ENCODE assay signal across 1 cellular context in the genomic region with DNA sequence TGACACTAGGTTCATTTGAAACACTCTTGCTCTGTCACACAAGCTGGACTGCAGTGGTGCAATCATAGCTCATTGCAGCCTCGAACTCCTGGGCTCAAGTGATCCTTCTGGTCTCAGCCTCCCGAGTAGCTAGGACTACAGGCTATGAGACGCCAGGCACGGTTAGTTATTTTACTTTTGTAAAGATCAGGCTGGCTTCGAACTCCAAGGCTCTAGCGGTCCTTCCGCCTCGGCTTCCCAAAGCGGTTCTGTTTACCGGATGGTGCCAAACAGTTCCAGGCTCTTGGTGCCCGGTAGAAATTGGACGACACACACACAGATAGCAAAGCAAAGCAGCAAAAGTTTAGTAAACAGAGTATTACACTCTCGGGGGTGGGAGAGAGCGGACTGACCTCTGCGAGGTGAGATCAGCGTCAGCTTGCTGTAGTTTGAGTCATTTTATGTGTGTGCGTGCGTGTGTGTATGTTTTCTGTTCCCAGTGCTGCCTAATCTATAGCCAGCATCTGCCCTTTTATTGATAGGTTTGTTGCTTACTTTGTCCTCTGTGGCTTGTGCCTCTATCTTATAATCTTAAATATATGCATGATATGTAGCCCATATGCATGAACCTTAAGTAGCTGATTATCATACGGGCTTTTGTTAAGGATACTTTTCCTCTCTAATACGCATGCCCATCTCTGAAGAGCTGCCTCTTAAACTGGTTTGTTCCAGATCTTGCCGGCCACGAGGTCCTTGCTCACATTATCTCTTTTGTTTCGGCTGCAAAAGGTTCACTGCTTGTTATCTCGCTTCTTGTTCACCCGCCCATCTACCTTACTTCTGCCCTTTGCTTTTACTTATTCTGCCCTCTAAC.
TF ChIP-seq lines count a peak whose summit lies in the region.

No MANE protein-coding gene starts in this region.

TF ChIP-seq in K562, 482 proteins besides CTCF, POLR2A, EP300 and RAD21 (continued from another document and continues in another):
- TF ChIP-seq, protein P1, sequence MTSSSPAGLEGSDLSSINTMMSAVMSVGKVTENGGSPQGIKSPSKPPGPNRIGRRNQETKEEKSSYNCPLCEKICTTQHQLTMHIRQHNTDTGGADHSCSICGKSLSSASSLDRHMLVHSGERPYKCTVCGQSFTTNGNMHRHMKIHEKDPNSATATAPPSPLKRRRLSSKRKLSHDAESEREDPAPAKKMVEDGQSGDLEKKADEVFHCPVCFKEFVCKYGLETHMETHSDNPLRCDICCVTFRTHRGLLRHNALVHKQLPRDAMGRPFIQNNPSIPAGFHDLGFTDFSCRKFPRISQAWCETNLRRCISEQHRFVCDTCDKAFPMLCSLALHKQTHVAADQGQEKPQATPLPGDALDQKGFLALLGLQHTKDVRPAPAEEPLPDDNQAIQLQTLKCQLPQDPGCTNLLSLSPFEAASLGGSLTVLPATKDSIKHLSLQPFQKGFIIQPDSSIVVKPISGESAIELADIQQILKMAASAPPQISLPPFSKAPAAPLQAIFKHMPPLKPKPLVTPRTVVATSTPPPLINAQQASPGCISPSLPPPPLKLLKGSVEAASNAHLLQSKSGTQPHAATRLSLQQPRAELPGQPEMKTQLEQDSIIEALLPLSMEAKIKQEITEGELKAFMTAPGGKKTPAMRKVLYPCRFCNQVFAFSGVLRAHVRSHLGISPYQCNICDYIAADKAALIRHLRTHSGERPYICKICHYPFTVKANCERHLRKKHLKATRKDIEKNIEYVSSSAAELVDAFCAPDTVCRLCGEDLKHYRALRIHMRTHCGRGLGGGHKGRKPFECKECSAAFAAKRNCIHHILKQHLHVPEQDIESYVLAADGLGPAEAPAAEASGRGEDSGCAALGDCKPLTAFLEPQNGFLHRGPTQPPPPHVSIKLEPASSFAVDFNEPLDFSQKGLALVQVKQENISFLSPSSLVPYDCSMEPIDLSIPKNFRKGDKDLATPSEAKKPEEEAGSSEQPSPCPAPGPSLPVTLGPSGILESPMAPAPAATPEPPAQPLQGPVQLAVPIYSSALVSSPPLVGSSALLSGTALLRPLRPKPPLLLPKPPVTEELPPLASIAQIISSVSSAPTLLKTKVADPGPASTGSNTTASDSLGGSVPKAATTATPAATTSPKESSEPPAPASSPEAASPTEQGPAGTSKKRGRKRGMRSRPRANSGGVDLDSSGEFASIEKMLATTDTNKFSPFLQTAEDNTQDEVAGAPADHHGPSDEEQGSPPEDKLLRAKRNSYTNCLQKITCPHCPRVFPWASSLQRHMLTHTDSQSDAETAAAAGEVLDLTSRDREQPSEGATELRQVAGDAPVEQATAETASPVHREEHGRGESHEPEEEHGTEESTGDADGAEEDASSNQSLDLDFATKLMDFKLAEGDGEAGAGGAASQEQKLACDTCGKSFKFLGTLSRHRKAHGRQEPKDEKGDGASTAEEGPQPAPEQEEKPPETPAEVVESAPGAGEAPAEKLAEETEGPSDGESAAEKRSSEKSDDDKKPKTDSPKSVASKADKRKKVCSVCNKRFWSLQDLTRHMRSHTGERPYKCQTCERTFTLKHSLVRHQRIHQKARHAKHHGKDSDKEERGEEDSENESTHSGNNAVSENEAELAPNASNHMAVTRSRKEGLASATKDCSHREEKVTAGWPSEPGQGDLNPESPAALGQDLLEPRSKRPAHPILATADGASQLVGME (CRISPR knock-in tag; IDR thresholded peaks at IDR 0.05) = no peak
- TF ChIP-seq POLR2AphosphoS2 (IDR thresholded peaks at IDR 0.05; ENCODE audit: low read length) = peak; percentile 52; the same call in 1 of the 2 replicates
- no peak for TF ChIP-seq ZNF695 (CRISPR knock-in tag; IDR thresholded peaks at IDR 0.05)
- TF ChIP-seq, protein P2, sequence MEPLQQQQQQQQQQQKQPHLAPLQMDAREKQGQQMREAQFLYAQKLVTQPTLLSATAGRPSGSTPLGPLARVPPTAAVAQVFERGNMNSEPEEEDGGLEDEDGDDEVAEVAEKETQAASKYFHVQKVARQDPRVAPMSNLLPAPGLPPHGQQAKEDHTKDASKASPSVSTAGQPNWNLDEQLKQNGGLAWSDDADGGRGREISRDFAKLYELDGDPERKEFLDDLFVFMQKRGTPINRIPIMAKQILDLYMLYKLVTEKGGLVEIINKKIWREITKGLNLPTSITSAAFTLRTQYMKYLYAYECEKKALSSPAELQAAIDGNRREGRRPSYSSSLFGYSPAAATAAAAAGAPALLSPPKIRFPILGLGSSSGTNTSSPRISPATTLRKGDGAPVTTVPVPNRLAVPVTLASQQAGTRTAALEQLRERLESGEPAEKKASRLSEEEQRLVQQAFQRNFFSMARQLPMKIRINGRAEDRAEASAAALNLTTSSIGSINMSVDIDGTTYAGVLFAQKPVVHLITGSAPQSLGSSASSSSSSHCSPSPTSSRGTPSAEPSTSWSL (CRISPR knock-in tag; IDR thresholded peaks at IDR 0.05; ENCODE audit: borderline replicate concordance) = no peak
- TF ChIP-seq, protein P3, sequence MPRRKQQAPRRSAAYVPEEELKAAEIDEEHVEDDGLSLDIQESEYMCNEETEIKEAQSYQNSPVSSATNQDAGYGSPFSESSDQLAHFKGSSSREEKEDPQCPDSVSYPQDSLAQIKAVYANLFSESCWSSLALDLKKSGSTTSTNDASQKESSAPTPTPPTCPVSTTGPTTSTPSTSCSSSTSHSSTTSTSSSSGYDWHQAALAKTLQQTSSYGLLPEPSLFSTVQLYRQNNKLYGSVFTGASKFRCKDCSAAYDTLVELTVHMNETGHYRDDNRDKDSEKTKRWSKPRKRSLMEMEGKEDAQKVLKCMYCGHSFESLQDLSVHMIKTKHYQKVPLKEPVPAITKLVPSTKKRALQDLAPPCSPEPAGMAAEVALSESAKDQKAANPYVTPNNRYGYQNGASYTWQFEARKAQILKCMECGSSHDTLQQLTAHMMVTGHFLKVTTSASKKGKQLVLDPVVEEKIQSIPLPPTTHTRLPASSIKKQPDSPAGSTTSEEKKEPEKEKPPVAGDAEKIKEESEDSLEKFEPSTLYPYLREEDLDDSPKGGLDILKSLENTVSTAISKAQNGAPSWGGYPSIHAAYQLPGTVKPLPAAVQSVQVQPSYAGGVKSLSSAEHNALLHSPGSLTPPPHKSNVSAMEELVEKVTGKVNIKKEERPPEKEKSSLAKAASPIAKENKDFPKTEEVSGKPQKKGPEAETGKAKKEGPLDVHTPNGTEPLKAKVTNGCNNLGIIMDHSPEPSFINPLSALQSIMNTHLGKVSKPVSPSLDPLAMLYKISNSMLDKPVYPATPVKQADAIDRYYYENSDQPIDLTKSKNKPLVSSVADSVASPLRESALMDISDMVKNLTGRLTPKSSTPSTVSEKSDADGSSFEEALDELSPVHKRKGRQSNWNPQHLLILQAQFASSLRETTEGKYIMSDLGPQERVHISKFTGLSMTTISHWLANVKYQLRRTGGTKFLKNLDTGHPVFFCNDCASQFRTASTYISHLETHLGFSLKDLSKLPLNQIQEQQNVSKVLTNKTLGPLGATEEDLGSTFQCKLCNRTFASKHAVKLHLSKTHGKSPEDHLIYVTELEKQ (CRISPR knock-in tag; IDR thresholded peaks at IDR 0.05) = no peak
- TF ChIP-seq, protein P4, sequence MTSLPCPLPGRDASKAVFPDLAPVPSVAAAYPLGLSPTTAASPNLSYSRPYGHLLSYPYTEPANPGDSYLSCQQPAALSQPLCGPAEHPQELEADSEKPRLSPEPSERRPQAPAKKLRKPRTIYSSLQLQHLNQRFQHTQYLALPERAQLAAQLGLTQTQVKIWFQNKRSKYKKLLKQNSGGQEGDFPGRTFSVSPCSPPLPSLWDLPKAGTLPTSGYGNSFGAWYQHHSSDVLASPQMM (CRISPR knock-in tag; IDR thresholded peaks at IDR 0.05) = 0 out of 2 replicates have a peak, but pooled peaks have one; percentile 70
- no peak for TF ChIP-seq PTBP1 (IDR thresholded peaks at IDR 0.05; ENCODE audit: low read depth, low read length)
- no peak for TF ChIP-seq GTF2F1 (IDR thresholded peaks at IDR 0.05; ENCODE audit: low read depth, low read length)
- no peak for TF ChIP-seq YBX1 (IDR thresholded peaks at IDR 0.05)
- no peak for TF ChIP-seq SRSF3 (IDR thresholded peaks at IDR 0.05; ENCODE audit: insufficient read depth, low read length)
- no peak; a peak in 1 of 4 replicates for TF ChIP-seq ETV6 (IDR thresholded peaks at IDR 0.05; ENCODE audit: borderline replicate concordance in 1 of 2, low read depth in 2 of 2, low read length in 1 of 2)
- TF ChIP-seq ETV6 (CRISPR knock-in tag; IDR thresholded peaks at IDR 0.05; ENCODE audit: borderline replicate concordance) = no peak
- peak; percentile 91 for TF ChIP-seq ARID1B (IDR thresholded peaks at IDR 0.05)
- peak; percentile 51 for TF ChIP-seq EGR1 (conservative IDR thresholded peaks at IDR 0.05)
- no peak for TF ChIP-seq KAT7 (CRISPR knock-in tag; IDR thresholded peaks at IDR 0.05; ENCODE audit: borderline replicate concordance)
- TF ChIP-seq, protein P5, sequence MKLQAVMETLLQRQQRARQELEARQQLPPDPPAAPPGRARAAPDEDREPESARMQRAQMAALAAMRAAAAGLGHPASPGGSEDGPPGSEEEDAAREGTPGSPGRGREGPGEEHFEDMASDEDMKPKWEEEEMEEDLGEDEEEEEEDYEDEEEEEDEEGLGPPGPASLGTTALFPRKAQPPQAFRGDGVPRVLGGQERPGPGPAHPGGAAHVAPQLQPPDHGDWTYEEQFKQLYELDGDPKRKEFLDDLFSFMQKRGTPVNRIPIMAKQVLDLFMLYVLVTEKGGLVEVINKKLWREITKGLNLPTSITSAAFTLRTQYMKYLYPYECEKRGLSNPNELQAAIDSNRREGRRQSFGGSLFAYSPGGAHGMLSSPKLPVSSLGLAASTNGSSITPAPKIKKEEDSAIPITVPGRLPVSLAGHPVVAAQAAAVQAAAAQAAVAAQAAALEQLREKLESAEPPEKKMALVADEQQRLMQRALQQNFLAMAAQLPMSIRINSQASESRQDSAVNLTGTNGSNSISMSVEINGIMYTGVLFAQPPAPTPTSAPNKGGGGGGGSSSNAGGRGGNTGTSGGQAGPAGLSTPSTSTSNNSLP (IDR thresholded peaks at IDR 0.05; ENCODE audit: borderline replicate concordance, low read depth, low read length) = peak; percentile 94
- TF ChIP-seq CBFA2T3 (IDR thresholded peaks at IDR 0.05) = peak; percentile 78
- TF ChIP-seq, protein P6, sequence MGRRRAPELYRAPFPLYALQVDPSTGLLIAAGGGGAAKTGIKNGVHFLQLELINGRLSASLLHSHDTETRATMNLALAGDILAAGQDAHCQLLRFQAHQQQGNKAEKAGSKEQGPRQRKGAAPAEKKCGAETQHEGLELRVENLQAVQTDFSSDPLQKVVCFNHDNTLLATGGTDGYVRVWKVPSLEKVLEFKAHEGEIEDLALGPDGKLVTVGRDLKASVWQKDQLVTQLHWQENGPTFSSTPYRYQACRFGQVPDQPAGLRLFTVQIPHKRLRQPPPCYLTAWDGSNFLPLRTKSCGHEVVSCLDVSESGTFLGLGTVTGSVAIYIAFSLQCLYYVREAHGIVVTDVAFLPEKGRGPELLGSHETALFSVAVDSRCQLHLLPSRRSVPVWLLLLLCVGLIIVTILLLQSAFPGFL (CRISPR knock-in tag; IDR thresholded peaks at IDR 0.05) = no peak
- TF ChIP-seq YY1 (IDR thresholded peaks at IDR 0.05; ENCODE audit: borderline replicate concordance in 1 of 3, control insufficient read depth in 1 of 3, extremely low read depth in 1 of 3, insufficient read depth in 3 of 3, insufficient read length in 1 of 3, insufficient replicate concordance in 2 of 3, low read depth in 1 of 3, low read length in 2 of 3) = peak in 1 of 3 experiments; percentile 8
- TF ChIP-seq, protein P7, sequence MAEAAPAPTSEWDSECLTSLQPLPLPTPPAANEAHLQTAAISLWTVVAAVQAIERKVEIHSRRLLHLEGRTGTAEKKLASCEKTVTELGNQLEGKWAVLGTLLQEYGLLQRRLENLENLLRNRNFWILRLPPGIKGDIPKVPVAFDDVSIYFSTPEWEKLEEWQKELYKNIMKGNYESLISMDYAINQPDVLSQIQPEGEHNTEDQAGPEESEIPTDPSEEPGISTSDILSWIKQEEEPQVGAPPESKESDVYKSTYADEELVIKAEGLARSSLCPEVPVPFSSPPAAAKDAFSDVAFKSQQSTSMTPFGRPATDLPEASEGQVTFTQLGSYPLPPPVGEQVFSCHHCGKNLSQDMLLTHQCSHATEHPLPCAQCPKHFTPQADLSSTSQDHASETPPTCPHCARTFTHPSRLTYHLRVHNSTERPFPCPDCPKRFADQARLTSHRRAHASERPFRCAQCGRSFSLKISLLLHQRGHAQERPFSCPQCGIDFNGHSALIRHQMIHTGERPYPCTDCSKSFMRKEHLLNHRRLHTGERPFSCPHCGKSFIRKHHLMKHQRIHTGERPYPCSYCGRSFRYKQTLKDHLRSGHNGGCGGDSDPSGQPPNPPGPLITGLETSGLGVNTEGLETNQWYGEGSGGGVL (CRISPR knock-in tag; IDR thresholded peaks at IDR 0.05) = no peak
- TF ChIP-seq ZNF239 (CRISPR knock-in tag; IDR thresholded peaks at IDR 0.05) = no peak
- TF ChIP-seq U2AF2 (optimal IDR thresholded peaks at IDR 0.05; ENCODE audit: low read depth, low read length) = no peak
- TF ChIP-seq BRD9 (IDR thresholded peaks at IDR 0.05; ENCODE audit: low read depth, partially characterized antibody) = peak; percentile 57
- TF ChIP-seq, protein P8, sequence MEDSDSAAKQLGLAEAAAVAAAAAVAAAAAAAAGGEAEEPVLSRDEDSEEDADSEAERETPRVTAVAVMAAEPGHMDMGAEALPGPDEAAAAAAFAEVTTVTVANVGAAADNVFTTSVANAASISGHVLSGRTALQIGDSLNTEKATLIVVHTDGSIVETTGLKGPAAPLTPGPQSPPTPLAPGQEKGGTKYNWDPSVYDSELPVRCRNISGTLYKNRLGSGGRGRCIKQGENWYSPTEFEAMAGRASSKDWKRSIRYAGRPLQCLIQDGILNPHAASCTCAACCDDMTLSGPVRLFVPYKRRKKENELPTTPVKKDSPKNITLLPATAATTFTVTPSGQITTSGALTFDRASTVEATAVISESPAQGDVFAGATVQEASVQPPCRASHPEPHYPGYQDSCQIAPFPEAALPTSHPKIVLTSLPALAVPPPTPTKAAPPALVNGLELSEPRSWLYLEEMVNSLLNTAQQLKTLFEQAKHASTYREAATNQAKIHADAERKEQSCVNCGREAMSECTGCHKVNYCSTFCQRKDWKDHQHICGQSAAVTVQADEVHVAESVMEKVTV (CRISPR knock-in tag; IDR thresholded peaks at IDR 0.05) = peak; percentile 35
- TF ChIP-seq, protein P9, sequence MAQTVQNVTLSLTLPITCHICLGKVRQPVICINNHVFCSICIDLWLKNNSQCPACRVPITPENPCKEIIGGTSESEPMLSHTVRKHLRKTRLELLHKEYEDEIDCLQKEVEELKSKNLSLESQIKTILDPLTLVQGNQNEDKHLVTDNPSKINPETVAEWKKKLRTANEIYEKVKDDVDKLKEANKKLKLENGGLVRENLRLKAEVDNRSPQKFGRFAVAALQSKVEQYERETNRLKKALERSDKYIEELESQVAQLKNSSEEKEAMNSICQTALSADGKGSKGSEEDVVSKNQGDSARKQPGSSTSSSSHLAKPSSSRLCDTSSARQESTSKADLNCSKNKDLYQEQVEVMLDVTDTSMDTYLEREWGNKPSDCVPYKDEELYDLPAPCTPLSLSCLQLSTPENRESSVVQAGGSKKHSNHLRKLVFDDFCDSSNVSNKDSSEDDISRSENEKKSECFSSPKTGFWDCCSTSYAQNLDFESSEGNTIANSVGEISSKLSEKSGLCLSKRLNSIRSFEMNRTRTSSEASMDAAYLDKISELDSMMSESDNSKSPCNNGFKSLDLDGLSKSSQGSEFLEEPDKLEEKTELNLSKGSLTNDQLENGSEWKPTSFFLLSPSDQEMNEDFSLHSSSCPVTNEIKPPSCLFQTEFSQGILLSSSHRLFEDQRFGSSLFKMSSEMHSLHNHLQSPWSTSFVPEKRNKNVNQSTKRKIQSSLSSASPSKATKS (CRISPR knock-in tag; IDR thresholded peaks at IDR 0.05) = 0 out of 2 replicates have a peak, but pooled peaks have one; percentile 53
- no peak for TF ChIP-seq MCM2 (IDR thresholded peaks at IDR 0.05; ENCODE audit: low read depth)
